13 cellular contexts compared by ENCODE assay signal in genomic region chr19:43562211-43562697, GRCh38. TPM values are rescaled to one million over a fixed set of nuclear protein-coding genes. Genes with fewer than 3 reads are reported as not detected.
DNase-seq lines count a peak whose midpoint lies in the region; ATAC-seq, FAIRE-seq and TF ChIP-seq lines count a peak whose summit lies in the region.
"Had no signal": no experiment of that assay in that cellular context is flagged by ENCODE, and none has a peak within 500 bp of the region (broad histone marks: within the 10 kb centered on the region; RNA-seq: fewer than 3 reads in every experiment).

No MANE protein-coding gene starts in this region.

- H3K4me3 Mint-ChIP-seq in activated naive CD4-positive, alpha-beta T cell treated with anti-CD3 and anti-CD28 coated beads, Interleukin-2, amount 10 ng/mL, durations not matched to agents 7 days and 5 days, result peak overlapping the region; percentile 27
- H3K4me3 Mint-ChIP-seq in activated T-helper 17 cell treated with anti-CD3 and anti-CD28 coated beads, Interleukin-2, amount 50 U/mL, for 72 hours, result peak overlapping the region; percentile 63
- H3K4me3 Mint-ChIP-seq: nephron had no signal

- H3K9me3 Mint-ChIP-seq in activated naive CD4-positive, alpha-beta T cell treated with anti-CD3 and anti-CD28 coated beads, Interleukin-2, amount 10 ng/mL, durations not matched to agents 7 days and 5 days, result no peaks in the 10 kb centered on the region
- H3K9me3 Mint-ChIP-seq in activated T-helper 17 cell treated with anti-CD3 and anti-CD28 coated beads, Interleukin-2, amount 50 U/mL, for 72 hours, result no peaks in the 10 kb centered on the region
- H3K9me3 Mint-ChIP-seq: nephron had no signal

- H3K9ac ChIP-seq in kidney (ENCODE audit: low read length in 2 of 2), result no peak overlapping the region

- H3K27ac Mint-ChIP-seq in activated naive CD4-positive, alpha-beta T cell treated with anti-CD3 and anti-CD28 coated beads, Interleukin-2, amount 10 ng/mL, durations not matched to agents 7 days and 5 days, result peak overlapping the region; percentile 99
- peak overlapping the region; percentile 87 for H3K27ac Mint-ChIP-seq in activated T-helper 17 cell treated with anti-CD3 and anti-CD28 coated beads, Interleukin-2, amount 50 U/mL, for 72 hours
- H3K27ac Mint-ChIP-seq: nephron had no signal

- H3K27me3 Mint-ChIP-seq in activated naive CD4-positive, alpha-beta T cell treated with anti-CD3 and anti-CD28 coated beads, Interleukin-2, amount 10 ng/mL, durations not matched to agents 7 days and 5 days, result no peaks in the 10 kb centered on the region
- no peaks in the 10 kb centered on the region for H3K27me3 Mint-ChIP-seq in activated T-helper 17 cell treated with anti-CD3 and anti-CD28 coated beads, Interleukin-2, amount 50 U/mL, for 72 hours

- CTCF ChIA-PET in activated naive CD4-positive, alpha-beta T cell treated with anti-CD3 and anti-CD28 coated beads, Interleukin-2, amount 10 ng/mL, durations not matched to agents 7 days and 5 days (lab: Charles Lee), result interaction anchor here (1.4 kb wide), 1 partner anchor 32 kb away, joined by 6 read pairs; no protein-coding TSS in a partner anchor

- FAIRE-seq in kidney (lab: Jason Lieb, UNC), result no peak
- FAIRE-seq: K562, TTC549 had no signal

- peaks cover 7 to 17% of the 10 kb centered on the region in 2 donors for H3K36me3 ChIP-seq in kidney (ENCODE audit: control insufficient read depth in 1 of 2, insufficient read depth in 2 of 2, low read length in 2 of 2)

- no peak for ATAC-seq in activated T-helper 17 cell treated with anti-CD3 and anti-CD28 coated beads, Interleukin-2, amount 50 U/mL, for 72 hours (replicated peaks)
- ATAC-seq in HG02973 (IDR thresholded peaks at IDR 0.05; ENCODE audit: unreplicated experiment), result no peak
- ATAC-seq: K562 had no signal

- no peak for TF ChIP-seq CTCF in kidney (IDR thresholded peaks at IDR 0.05; ENCODE audit: borderline replicate concordance, extremely low read depth, insufficient read depth)

- H3K4me1 ChIP-seq in kidney (ENCODE audit: control insufficient read depth in 1 of 2, insufficient read depth in 1 of 2, low read depth in 1 of 2, low read length in 2 of 2), result peaks cover 4% of the 10 kb centered on the region in 2 donors

- no peaks in the 10 kb centered on the region for H3K9me3 ChIP-seq in kidney (ENCODE audit: control insufficient read depth in 1 of 2, low read length in 2 of 2)

- no peak overlapping the region for H3K4me3 ChIP-seq in kidney (ENCODE audit: low read length in 2 of 2)
- H3K4me3 ChIP-seq: K562 had no signal

- intact Hi-C loops in kidney (cut with DNase I), result no loop called here

- peaks cover 46% of the 10 kb centered on the region for H3K4me1 Mint-ChIP-seq in activated naive CD4-positive, alpha-beta T cell treated with anti-CD3 and anti-CD28 coated beads, Interleukin-2, amount 10 ng/mL, durations not matched to agents 7 days and 5 days
- peaks cover 29% of the 10 kb centered on the region for H3K4me1 Mint-ChIP-seq in activated T-helper 17 cell treated with anti-CD3 and anti-CD28 coated beads, Interleukin-2, amount 50 U/mL, for 72 hours

- H3K27ac ChIP-seq in kidney (ENCODE audit: low read depth in 2 of 2, low read length in 2 of 2), result peak overlapping the region; percentile 22 to 66
- peak overlapping the region; percentile 36 for H3K27ac ChIP-seq in temporal lobe (ENCODE audit: low read depth, low read length)

- peaks cover 41% of the 10 kb centered on the region for H3K36me3 Mint-ChIP-seq in activated naive CD4-positive, alpha-beta T cell treated with anti-CD3 and anti-CD28 coated beads, Interleukin-2, amount 10 ng/mL, durations not matched to agents 7 days and 5 days
- H3K36me3 Mint-ChIP-seq in activated T-helper 17 cell treated with anti-CD3 and anti-CD28 coated beads, Interleukin-2, amount 50 U/mL, for 72 hours (ENCODE audit: low read depth), result peaks cover 59% of the 10 kb centered on the region

- no peak for DNase-seq in activated naive CD4-positive, alpha-beta T cell treated with anti-CD3 and anti-CD28 coated beads, Interleukin-2, amount 10 ng/mL, durations not matched to agents 7 days and 5 days
- no peak for DNase-seq in activated naive CD4-positive, alpha-beta T cell (lab: John Stamatoyannopoulos, UW)
- peak; percentile 46 for DNase-seq in kidney
- no peak for DNase-seq in medulla oblongata (ENCODE audit: extremely low spot score)
- DNase-seq in GM03348 (ENCODE audit: low spot score), result no peak
- DNase-seq: glutamatergic neuron, NCI-H526 treated with DMSO at 0.1 percent for 48 hours had no signal

RNA-seq across cellular contexts. Expression of gene XRCC1, which starts 13.1 kb away (rescaled TPM):
- total RNA-seq in activated T-helper 17 cell treated with anti-CD3 and anti-CD28 coated beads, Interleukin-2, amount 50 U/mL, for 72 hours, result 10 to 100 TPM; 33.8 to 34.9 TPM
- total RNA-seq in kidney, result 24.5 TPM
- 19.3 TPM for polyA plus RNA-seq in kidney (ENCODE audit: insufficient read depth, low read depth, low replicate concordance)
- 12.0 TPM for total RNA-seq in temporal lobe

RNA-seq across cellular contexts. Expression of gene PINLYP, which starts 13.3 kb away (rescaled TPM):
- total RNA-seq in activated T-helper 17 cell treated with anti-CD3 and anti-CD28 coated beads, Interleukin-2, amount 50 U/mL, for 72 hours, result 1 to 10 TPM; 4.6 to 6.2 TPM
- total RNA-seq in kidney, result 14.8 TPM
- polyA plus RNA-seq in kidney (ENCODE audit: insufficient read depth, low read depth, low replicate concordance), result 41.8 TPM
- total RNA-seq in temporal lobe, result 7.4 TPM

RNA-seq across cellular contexts. Expression of gene ZNF575, which starts 29.3 kb away (rescaled TPM):
- 1 to 10 TPM in 1 of 2 donors, under 1 TPM in 1; 0.86 to 1.7 TPM for total RNA-seq in activated T-helper 17 cell treated with anti-CD3 and anti-CD28 coated beads, Interleukin-2, amount 50 U/mL, for 72 hours
- total RNA-seq in kidney (3.1 TPM), temporal lobe (0.49 TPM)
- 2.8 TPM for polyA plus RNA-seq in kidney (ENCODE audit: insufficient read depth, low read depth, low replicate concordance)

RNA-seq across cellular contexts. Expression of gene IRGQ, which starts 33.7 kb away (rescaled TPM):
- 10 to 100 TPM; 18.3 to 22.1 TPM for total RNA-seq in activated T-helper 17 cell treated with anti-CD3 and anti-CD28 coated beads, Interleukin-2, amount 50 U/mL, for 72 hours
- total RNA-seq in kidney, result 24.2 TPM
- 9.5 TPM for polyA plus RNA-seq in kidney (ENCODE audit: insufficient read depth, low read depth, low replicate concordance)
- 92.0 TPM for total RNA-seq in temporal lobe

RNA-seq across cellular contexts. Expression of gene ZNF576, which starts 34.1 kb away (rescaled TPM):
- 10 to 100 TPM; 17.8 to 23.3 TPM for total RNA-seq in activated T-helper 17 cell treated with anti-CD3 and anti-CD28 coated beads, Interleukin-2, amount 50 U/mL, for 72 hours
- total RNA-seq in kidney (15.3 TPM), temporal lobe (5.2 TPM)
- 25.6 TPM for polyA plus RNA-seq in kidney (ENCODE audit: insufficient read depth, low read depth, low replicate concordance)
